ENCODE assay signal across 2 cellular contexts in the genomic region with DNA sequence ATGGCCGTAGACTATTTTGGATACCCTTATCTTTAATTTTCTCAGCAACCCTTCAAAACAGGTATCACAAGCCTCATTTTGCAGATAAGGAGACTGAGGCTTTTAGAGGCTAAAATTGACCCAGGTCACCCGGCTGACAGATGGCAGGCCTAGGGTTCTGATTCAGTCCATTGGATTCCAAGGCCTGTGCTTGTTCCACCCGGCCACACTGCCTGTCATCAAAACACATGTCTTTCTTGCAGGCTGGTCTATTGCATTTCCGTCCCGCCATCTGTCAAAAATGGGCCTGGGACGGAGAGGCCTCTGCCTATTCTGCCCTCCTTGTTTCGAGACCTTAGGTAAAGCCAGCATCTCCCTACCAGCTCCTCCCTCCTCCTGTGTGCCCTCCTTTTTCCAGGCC.
TF ChIP-seq lines count a peak whose summit lies in the region.

No MANE protein-coding gene starts in this region.

TF ChIP-seq in IMR-90, 13 proteins besides CTCF, POLR2A, EP300 and RAD21:
- TF ChIP-seq MXI1 (IDR thresholded peaks at IDR 0.05; ENCODE audit: borderline replicate concordance, low read depth, low read length) (no peak), NFE2L2 (IDR thresholded peaks at IDR 0.05; ENCODE audit: low read depth, low read length) (no peak), SMC3 (IDR thresholded peaks at IDR 0.05; ENCODE audit: low read depth, low read length) (no peak), CHD1 (IDR thresholded peaks at IDR 0.05; ENCODE audit: low read depth, low read length) (no peak), CEBPB (IDR thresholded peaks at IDR 0.05; ENCODE audit: low read depth, low read length) (no peak), RCOR1 (IDR thresholded peaks at IDR 0.05; ENCODE audit: insufficient replicate concordance, low read length) (no peak), BHLHE40 (IDR thresholded peaks at IDR 0.05; ENCODE audit: low read depth, low read length) (no peak), MAFK (IDR thresholded peaks at IDR 0.05; ENCODE audit: low read depth, low read length) (no peak), RFX5 (IDR thresholded peaks at IDR 0.05; ENCODE audit: low read depth, low read length) (no peak), FOS (IDR thresholded peaks at IDR 0.05; ENCODE audit: low read depth, low read length) (no peak), MAZ (IDR thresholded peaks at IDR 0.05; ENCODE audit: borderline replicate concordance, low read depth, low read length) (no peak)
- TF ChIP-seq, protein P1, sequence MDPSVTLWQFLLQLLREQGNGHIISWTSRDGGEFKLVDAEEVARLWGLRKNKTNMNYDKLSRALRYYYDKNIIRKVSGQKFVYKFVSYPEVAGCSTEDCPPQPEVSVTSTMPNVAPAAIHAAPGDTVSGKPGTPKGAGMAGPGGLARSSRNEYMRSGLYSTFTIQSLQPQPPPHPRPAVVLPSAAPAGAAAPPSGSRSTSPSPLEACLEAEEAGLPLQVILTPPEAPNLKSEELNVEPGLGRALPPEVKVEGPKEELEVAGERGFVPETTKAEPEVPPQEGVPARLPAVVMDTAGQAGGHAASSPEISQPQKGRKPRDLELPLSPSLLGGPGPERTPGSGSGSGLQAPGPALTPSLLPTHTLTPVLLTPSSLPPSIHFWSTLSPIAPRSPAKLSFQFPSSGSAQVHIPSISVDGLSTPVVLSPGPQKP (IDR thresholded peaks at IDR 0.05; ENCODE audit: borderline replicate concordance, low read depth, low read length) = no peak
- TF ChIP-seq, protein P2, sequence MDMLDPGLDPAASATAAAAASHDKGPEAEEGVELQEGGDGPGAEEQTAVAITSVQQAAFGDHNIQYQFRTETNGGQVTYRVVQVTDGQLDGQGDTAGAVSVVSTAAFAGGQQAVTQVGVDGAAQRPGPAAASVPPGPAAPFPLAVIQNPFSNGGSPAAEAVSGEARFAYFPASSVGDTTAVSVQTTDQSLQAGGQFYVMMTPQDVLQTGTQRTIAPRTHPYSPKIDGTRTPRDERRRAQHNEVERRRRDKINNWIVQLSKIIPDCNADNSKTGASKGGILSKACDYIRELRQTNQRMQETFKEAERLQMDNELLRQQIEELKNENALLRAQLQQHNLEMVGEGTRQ (IDR thresholded peaks at IDR 0.05; ENCODE audit: low read depth, low read length) = no peak

TF ChIP-seq in endothelial cell of umbilical vein, 7 proteins besides CTCF, POLR2A, EP300 and RAD21:
- TF ChIP-seq MYC (IDR thresholded peaks at IDR 0.05; ENCODE audit: low read depth, low read length) = no peak
- no peak for TF ChIP-seq FOS (IDR thresholded peaks at IDR 0.05; ENCODE audit: borderline replicate concordance, insufficient read depth, low read length)
- no peak for TF ChIP-seq GATA2 (IDR thresholded peaks at IDR 0.05; ENCODE audit: insufficient read depth, insufficient read length, low read depth, low read length)
- TF ChIP-seq POLR2AphosphoS5 (IDR thresholded peaks at IDR 0.05; ENCODE audit: insufficient read depth, low read depth, low read length) = no peak
- no peak for TF ChIP-seq EZH2 (IDR thresholded peaks at IDR 0.05; ENCODE audit: borderline replicate concordance, low read depth, low read length, severe bottlenecking)
- no peak for TF ChIP-seq JUN (IDR thresholded peaks at IDR 0.05; ENCODE audit: borderline replicate concordance, insufficient read depth, insufficient read length, low read depth)
- TF ChIP-seq, protein P3, sequence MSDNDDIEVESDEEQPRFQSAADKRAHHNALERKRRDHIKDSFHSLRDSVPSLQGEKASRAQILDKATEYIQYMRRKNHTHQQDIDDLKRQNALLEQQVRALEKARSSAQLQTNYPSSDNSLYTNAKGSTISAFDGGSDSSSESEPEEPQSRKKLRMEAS (IDR thresholded peaks at IDR 0.05; ENCODE audit: insufficient read depth, insufficient read length) = no peak
